Comparison of ENCODE assay signal across 19 cellular contexts in genomic region chr12:29547151-29547561, GRCh38. TPM values are rescaled to one million over a fixed set of nuclear protein-coding genes. Genes with fewer than 3 reads are reported as not detected.
DNase-seq lines count a peak whose midpoint lies in the region; ATAC-seq and TF ChIP-seq lines count a peak whose summit lies in the region.
"Had no signal": no experiment of that assay in that cellular context is flagged by ENCODE, and none has a peak within 500 bp of the region (broad histone marks: within the 10 kb centered on the region; RNA-seq: fewer than 3 reads in every experiment).

No MANE protein-coding gene starts in this region.

- CTCF ChIA-PET in BJ (lab: Yijun Ruan, JAX), result interaction anchor here (0.9 to 2.2 kb wide), 2 partner anchors 28 to 239 kb away, joined by 3 to 5 read pairs; no protein-coding TSS in a partner anchor

- H3K4me3 ChIP-seq in BJ (ENCODE audit: low read depth, low read length), result no peak overlapping the region
- H3K4me3 ChIP-seq: BLaER1, stomach had no signal

- ATAC-seq in sciatic nerve (peak; percentile 31), esophagus mucosa (no peak), GM18517 (IDR thresholded peaks at IDR 0.05; ENCODE audit: unreplicated experiment) (no peak), GM18909 (IDR thresholded peaks at IDR 0.05; ENCODE audit: poor library complexity, unreplicated experiment) (no peak)
- ATAC-seq in activated naive CD4-positive, alpha-beta T cell treated with anti-CD3 and anti-CD28 coated beads, Interleukin-2, amount 50 U/mL, for 72 hours, result no peak
- ATAC-seq: HCT116 had no signal

- no peaks in the 10 kb centered on the region for H3K9me3 Mint-ChIP-seq in activated naive CD4-positive, alpha-beta T cell treated with anti-CD3 and anti-CD28 coated beads, Interleukin-2, amount 50 U/mL, for 72 hours

- DNase-seq in BJ (ENCODE audit: low read depth) (peak; percentile 93), T1000 (lab: John Stamatoyannopoulos, UW) (peak; percentile 23), fibroblast of peridontal ligament (ENCODE audit: extremely low read depth) (peak; percentile 47), sciatic nerve (ENCODE audit: low spot score) (no peak)
- DNase-seq in activated naive CD4-positive, alpha-beta T cell treated with anti-CD3 and anti-CD28 coated beads, Interleukin-2, amount 50 U/mL, for 72 hours (ENCODE audit: low spot score in 2 of 2), result no peak
- DNase-seq: activated CD4-positive, CD25-positive, alpha-beta regulatory T cell; activated naive CD4-positive, alpha-beta T cell treated with anti-CD3 and anti-CD28 coated beads, Interleukin-2, amount 50 U/mL, for 16 hours; central memory CD4-positive, alpha-beta T cell; mammary epithelial cell; NCI-H2081; NCI-H69; stomach; SW 1271 had no signal

- POLR2A ChIA-PET in BJ (lab: Charles Lee), result no interaction called here

- H3K36me3 Mint-ChIP-seq in activated naive CD4-positive, alpha-beta T cell treated with anti-CD3 and anti-CD28 coated beads, Interleukin-2, amount 50 U/mL, for 72 hours, result no peaks in the 10 kb centered on the region

- H3K36me3 ChIP-seq in BJ (ENCODE audit: control insufficient read depth, insufficient read depth, low read length), result no peaks in the 10 kb centered on the region
- H3K36me3 ChIP-seq: BLaER1, neutrophil, stomach had no signal

- TF ChIP-seq CTCF in BJ (IDR thresholded peaks at IDR 0.05; ENCODE audit: insufficient read depth, low read depth, low read length), result no peak

- intact Hi-C loops in sciatic nerve (cut with DNase I), result no loop called here

- H3K27me3 ChIP-seq in BJ (ENCODE audit: control insufficient read depth, insufficient read depth, low read length), result no peaks in the 10 kb centered on the region
- H3K27me3 ChIP-seq: BLaER1, stomach had no signal

- no peak overlapping the region for H3K27ac Mint-ChIP-seq in activated naive CD4-positive, alpha-beta T cell treated with anti-CD3 and anti-CD28 coated beads, Interleukin-2, amount 50 U/mL, for 72 hours

RNA-seq across cellular contexts. Expression of gene OVCH1, which starts 49.7 kb away (rescaled TPM):
- 0.05 and 0.06 TPM in 2 replicates for polyA plus RNA-seq in BJ (2011; rRNA removed)
- 0.15 and 0.57 TPM in 2 replicates for polyA minus RNA-seq in BJ (2011; rRNA and poly(A)+ RNA removed)
- total RNA-seq in sciatic nerve, result 4.9 TPM
- not detected for total RNA-seq in esophagus mucosa
- total RNA-seq in activated naive CD4-positive, alpha-beta T cell treated with anti-CD3 and anti-CD28 coated beads, Interleukin-2, amount 50 U/mL, for 72 hours, result not detected

Comparison
In these comparisons a context has a peak if more than half of its experiments do, and no peak if none do; other contexts are left out.
1. DNase-seq: peak in BJ (single experiment), T1000 (single experiment) and fibroblast of peridontal ligament (single experiment); none in sciatic nerve (single experiment) and activated naive CD4-positive, alpha-beta T cell treated with anti-CD3 and anti-CD28 coated beads, Interleukin-2, amount 50 U/mL, for 72 hours (0 of 2).